ENCODE assay signal across 1 cellular context in the genomic region with DNA sequence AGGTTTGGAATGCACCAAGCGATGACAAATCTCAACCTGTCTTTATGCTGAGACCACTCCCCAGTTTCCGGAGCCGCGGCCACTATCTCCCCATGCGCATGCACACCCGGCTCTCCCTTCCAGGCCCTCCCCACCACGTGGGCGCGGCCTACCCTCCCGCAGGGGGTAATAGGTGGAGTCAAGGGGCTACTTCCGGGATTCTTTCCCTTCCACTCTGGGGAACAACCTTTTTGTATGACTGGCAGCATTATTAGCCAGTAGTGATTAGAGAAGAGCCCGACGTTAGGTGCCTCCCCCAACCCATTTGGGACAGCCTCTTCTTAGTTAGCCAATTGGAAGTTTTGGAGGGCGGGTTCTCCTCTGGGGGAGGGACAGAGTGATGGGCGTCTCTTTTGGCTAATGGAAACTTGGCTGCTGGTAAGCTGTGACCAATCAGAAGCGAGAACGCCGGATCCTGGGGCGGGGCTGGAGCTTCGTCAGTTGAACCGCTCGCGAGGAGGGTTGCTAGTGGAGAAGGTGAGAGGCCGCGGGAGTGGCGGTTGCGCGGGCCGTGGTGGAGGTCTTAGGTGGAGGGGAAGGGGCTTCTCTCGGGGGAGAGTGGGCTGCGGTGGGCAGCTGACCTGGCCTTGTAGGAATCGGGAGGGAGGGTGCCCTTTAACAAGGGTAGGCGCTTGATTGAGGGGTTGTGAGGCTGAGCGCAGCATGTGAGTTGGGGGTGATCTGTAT.
TF ChIP-seq lines count a peak whose summit lies in the region.

A gene with protein sequence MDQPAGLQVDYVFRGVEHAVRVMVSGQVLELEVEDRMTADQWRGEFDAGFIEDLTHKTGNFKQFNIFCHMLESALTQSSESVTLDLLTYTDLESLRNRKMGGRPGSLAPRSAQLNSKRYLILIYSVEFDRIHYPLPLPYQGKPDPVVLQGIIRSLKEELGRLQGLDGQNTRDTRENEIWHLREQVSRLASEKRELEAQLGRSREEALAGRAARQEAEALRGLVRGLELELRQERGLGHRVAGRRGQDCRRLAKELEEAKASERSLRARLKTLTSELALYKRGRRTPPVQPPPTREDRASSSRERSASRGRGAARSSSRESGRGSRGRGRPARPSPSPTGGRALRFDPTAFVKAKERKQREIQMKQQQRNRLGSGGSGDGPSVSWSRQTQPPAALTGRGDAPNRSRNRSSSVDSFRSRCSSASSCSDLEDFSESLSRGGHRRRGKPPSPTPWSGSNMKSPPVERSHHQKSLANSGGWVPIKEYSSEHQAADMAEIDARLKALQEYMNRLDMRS (plus strand): TSS at position 479 of the 726 bp plus-strand sequence. CDS start 7,552 bp downstream, outside the sequence.

TF ChIP-seq in SK-N-SH, 30 proteins besides CTCF, POLR2A, EP300 and RAD21 (continued from another document):
- TF ChIP-seq ELF1 (IDR thresholded peaks at IDR 0.05) (peak; percentile 99), GATA2 (CRISPR knock-in tag; IDR thresholded peaks at IDR 0.05) (no peak), JUND (IDR thresholded peaks at IDR 0.05) (no peak), FOSL2 (IDR thresholded peaks at IDR 0.05; ENCODE audit: borderline replicate concordance, low read depth) (no peak), RXRA (IDR thresholded peaks at IDR 0.05; ENCODE audit: borderline replicate concordance, low read depth) (no peak), FOXJ3 (CRISPR knock-in tag; IDR thresholded peaks at IDR 0.05) (no peak), TEAD4 (IDR thresholded peaks at IDR 0.05; ENCODE audit: borderline replicate concordance, insufficient read depth) (no peak), SMC3 (IDR thresholded peaks at IDR 0.05; ENCODE audit: low read depth, low read length) (no peak), RCOR1 (IDR thresholded peaks at IDR 0.05; ENCODE audit: low read length) (no peak), YY1 (IDR thresholded peaks at IDR 0.05; ENCODE audit: low read depth) (no peak), RFX5 (IDR thresholded peaks at IDR 0.05; ENCODE audit: low read length) (peak; percentile 53; the same call in 1 of the 2 replicates), NRF1 (IDR thresholded peaks at IDR 0.05; ENCODE audit: low read depth, low read length) (peak; percentile 91), TAF1 (IDR thresholded peaks at IDR 0.05; ENCODE audit: borderline replicate concordance, low read depth, low read length) (peak; percentile 55; the same call in 1 of the 2 replicates), MXI1 (IDR thresholded peaks at IDR 0.05; ENCODE audit: low read depth, low read length) (peak; percentile 97), CHD2 (IDR thresholded peaks at IDR 0.05; ENCODE audit: low read length, partially characterized antibody) (peak; percentile 93)
- TF ChIP-seq, protein P1, sequence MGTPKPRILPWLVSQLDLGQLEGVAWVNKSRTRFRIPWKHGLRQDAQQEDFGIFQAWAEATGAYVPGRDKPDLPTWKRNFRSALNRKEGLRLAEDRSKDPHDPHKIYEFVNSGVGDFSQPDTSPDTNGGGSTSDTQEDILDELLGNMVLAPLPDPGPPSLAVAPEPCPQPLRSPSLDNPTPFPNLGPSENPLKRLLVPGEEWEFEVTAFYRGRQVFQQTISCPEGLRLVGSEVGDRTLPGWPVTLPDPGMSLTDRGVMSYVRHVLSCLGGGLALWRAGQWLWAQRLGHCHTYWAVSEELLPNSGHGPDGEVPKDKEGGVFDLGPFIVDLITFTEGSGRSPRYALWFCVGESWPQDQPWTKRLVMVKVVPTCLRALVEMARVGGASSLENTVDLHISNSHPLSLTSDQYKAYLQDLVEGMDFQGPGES (IDR thresholded peaks at IDR 0.05; ENCODE audit: low read depth, low read length) = peak; percentile 91
- TF ChIP-seq, protein P2, sequence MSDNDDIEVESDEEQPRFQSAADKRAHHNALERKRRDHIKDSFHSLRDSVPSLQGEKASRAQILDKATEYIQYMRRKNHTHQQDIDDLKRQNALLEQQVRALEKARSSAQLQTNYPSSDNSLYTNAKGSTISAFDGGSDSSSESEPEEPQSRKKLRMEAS (IDR thresholded peaks at IDR 0.05; ENCODE audit: low read depth) = peak; percentile 87; the same call in 1 of the 2 replicates
- TF ChIP-seq, protein P3, sequence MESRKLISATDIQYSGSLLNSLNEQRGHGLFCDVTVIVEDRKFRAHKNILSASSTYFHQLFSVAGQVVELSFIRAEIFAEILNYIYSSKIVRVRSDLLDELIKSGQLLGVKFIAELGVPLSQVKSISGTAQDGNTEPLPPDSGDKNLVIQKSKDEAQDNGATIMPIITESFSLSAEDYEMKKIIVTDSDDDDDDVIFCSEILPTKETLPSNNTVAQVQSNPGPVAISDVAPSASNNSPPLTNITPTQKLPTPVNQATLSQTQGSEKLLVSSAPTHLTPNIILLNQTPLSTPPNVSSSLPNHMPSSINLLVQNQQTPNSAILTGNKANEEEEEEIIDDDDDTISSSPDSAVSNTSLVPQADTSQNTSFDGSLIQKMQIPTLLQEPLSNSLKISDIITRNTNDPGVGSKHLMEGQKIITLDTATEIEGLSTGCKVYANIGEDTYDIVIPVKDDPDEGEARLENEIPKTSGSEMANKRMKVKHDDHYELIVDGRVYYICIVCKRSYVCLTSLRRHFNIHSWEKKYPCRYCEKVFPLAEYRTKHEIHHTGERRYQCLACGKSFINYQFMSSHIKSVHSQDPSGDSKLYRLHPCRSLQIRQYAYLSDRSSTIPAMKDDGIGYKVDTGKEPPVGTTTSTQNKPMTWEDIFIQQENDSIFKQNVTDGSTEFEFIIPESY (IDR thresholded peaks at IDR 0.05; ENCODE audit: borderline replicate concordance, low read depth) = no peak
- TF ChIP-seq, protein P4, sequence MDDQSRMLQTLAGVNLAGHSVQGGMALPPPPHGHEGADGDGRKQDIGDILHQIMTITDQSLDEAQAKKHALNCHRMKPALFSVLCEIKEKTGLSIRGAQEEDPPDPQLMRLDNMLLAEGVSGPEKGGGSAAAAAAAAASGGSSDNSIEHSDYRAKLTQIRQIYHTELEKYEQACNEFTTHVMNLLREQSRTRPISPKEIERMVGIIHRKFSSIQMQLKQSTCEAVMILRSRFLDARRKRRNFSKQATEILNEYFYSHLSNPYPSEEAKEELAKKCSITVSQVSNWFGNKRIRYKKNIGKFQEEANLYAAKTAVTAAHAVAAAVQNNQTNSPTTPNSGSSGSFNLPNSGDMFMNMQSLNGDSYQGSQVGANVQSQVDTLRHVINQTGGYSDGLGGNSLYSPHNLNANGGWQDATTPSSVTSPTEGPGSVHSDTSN (IDR thresholded peaks at IDR 0.05) = peak; percentile 100; the same call in 1 of the 2 replicates
